12 cellular contexts compared by ENCODE assay signal in the genomic region with DNA sequence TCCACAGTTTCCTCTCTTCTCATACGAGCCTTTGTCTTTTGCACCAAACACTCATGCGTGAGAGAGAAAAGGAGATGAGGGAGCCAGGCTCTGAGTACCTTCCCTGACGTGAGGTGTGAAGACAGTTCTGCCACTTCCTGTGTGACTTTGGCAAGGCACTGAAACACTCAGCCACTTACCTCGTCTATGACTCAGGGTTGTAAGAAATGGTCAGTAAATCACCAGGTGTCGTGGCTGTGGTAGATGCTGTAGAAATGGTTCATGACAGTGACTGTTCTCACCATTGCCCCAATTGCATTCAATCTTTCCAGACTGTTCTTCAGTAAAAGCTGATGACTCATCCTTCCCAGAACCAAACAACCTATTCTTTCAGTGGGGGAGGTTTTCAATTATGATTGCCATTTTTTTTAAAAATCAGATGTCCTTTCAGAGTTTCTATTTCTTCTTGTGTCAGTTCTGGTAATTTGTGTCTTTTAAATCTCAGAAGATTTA. TPM values are rescaled to one million over a fixed set of nuclear protein-coding genes. Genes with fewer than 3 reads are reported as not detected.
A peak's percentile ranks its signal among the peaks of the same experiment; 100 is the strongest.
DNase-seq lines count a peak whose midpoint lies in the region; ATAC-seq and TF ChIP-seq lines count a peak whose summit lies in the region.
"Had no signal": no experiment of that assay in that cellular context is flagged by ENCODE, and none has a peak within 500 bp of the region (broad histone marks: within the 10 kb centered on the region; RNA-seq: fewer than 3 reads in every experiment).

No MANE protein-coding gene starts in this region.

- peak; percentile 83 for ATAC-seq in CD8-positive, alpha-beta T cell
- peak; percentile 52 for ATAC-seq in HG02973 (IDR thresholded peaks at IDR 0.05; ENCODE audit: unreplicated experiment)
- ATAC-seq in WTC11: no peak
- no peak for ATAC-seq in foreskin keratinocyte
- ATAC-seq in GM21786 (IDR thresholded peaks at IDR 0.05; ENCODE audit: unreplicated experiment): no peak

- no peak overlapping the region for H3K4me3 ChIP-seq in CD8-positive, alpha-beta T cell (ENCODE audit: low read depth, low read length)
- H3K4me3 ChIP-seq: transverse colon had no signal

- no peak for TF ChIP-seq CTCF in CD8-positive, alpha-beta T cell (IDR thresholded peaks at IDR 0.05)
- TF ChIP-seq CTCF in WTC11 (IDR thresholded peaks at IDR 0.05) (no peak), foreskin keratinocyte (conservative IDR thresholded peaks at IDR 0.05) (no peak)

- POLR2A ChIA-PET in CD8-positive, alpha-beta T cell (lab: Charles Lee): no interaction called here
- POLR2A ChIA-PET in WTC11 (lab: Charles Lee): no interaction called here

- H3K9me3 Mint-ChIP-seq in CD8-positive, alpha-beta T cell: peaks cover 14% of the 10 kb centered on the region
- peaks cover 13% of the 10 kb centered on the region for H3K9me3 Mint-ChIP-seq in WTC11

- no peaks in the 10 kb centered on the region for H3K36me3 ChIP-seq in CD8-positive, alpha-beta T cell (ENCODE audit: insufficient read depth, low read length)
- H3K36me3 ChIP-seq: brain microvascular endothelial cell, transverse colon had no signal

- no peaks in the 10 kb centered on the region for H3K27me3 Mint-ChIP-seq in CD8-positive, alpha-beta T cell (ENCODE audit: low read depth)
- H3K27me3 Mint-ChIP-seq in WTC11 (ENCODE audit: low read depth): no peaks in the 10 kb centered on the region

- H3K4me1 ChIP-seq in CD8-positive, alpha-beta T cell (ENCODE audit: insufficient read depth, low read length): no peaks in the 10 kb centered on the region
- H3K4me1 ChIP-seq in foreskin keratinocyte: no peaks in the 10 kb centered on the region
- H3K4me1 ChIP-seq: transverse colon had no signal

- intact Hi-C loops in CD8-positive, alpha-beta T cell (cut with DNase I, micrococcal nuclease): no loop called here

- peaks cover 11% of the 10 kb centered on the region for H3K4me1 Mint-ChIP-seq in CD8-positive, alpha-beta T cell (ENCODE audit: low read depth)
- no peaks in the 10 kb centered on the region for H3K4me1 Mint-ChIP-seq in WTC11

- no peak overlapping the region for H3K4me3 Mint-ChIP-seq in CD8-positive, alpha-beta T cell
- H3K4me3 Mint-ChIP-seq in WTC11: no peak overlapping the region

- H3K27ac ChIP-seq in CD8-positive, alpha-beta T cell (ENCODE audit: low read depth, low read length): no peak overlapping the region
- no peak overlapping the region for H3K27ac ChIP-seq in foreskin keratinocyte
- H3K27ac ChIP-seq: brain microvascular endothelial cell, KMS-11, transverse colon had no signal

- no peaks in the 10 kb centered on the region for H3K27me3 ChIP-seq in CD8-positive, alpha-beta T cell (ENCODE audit: insufficient read depth, low read length)
- H3K27me3 ChIP-seq in foreskin keratinocyte: peaks cover 5% of the 10 kb centered on the region
- H3K27me3 ChIP-seq: brain microvascular endothelial cell had no signal

- peak in 5 of 7 experiments; percentile 11 to 60 (median 22) for DNase-seq in CD8-positive, alpha-beta T cell
- DNase-seq in WTC11 (ENCODE audit: low spot score): peak; percentile 5
- DNase-seq in foreskin keratinocyte: peak; percentile 19 to 30
- no peak for DNase-seq in NCI-H446 (lab: John Stamatoyannopoulos, UW)
- no peak for DNase-seq in pons (ENCODE audit: low spot score)
- DNase-seq in germinal center (ENCODE audit: low spot score): no peak
- DNase-seq: brain microvascular endothelial cell, mesendoderm, transverse colon had no signal

- CTCF ChIA-PET in CD8-positive, alpha-beta T cell (lab: Charles Lee): no interaction called here
- CTCF ChIA-PET in WTC11 (lab: Charles Lee): no interaction called here

- peak overlapping the region; percentile 35 for H3K27ac Mint-ChIP-seq in CD8-positive, alpha-beta T cell
- H3K27ac Mint-ChIP-seq in WTC11: no peak overlapping the region

- H3K36me3 Mint-ChIP-seq in CD8-positive, alpha-beta T cell: peaks cover 2% of the 10 kb centered on the region
- no peaks in the 10 kb centered on the region for H3K36me3 Mint-ChIP-seq in WTC11

- no peaks in the 10 kb centered on the region for H3K9me3 ChIP-seq in CD8-positive, alpha-beta T cell (ENCODE audit: low read length)

TF ChIP-seq in WTC11, 78 proteins besides CTCF, POLR2A, EP300 and RAD21:
- TF ChIP-seq, protein P1, sequence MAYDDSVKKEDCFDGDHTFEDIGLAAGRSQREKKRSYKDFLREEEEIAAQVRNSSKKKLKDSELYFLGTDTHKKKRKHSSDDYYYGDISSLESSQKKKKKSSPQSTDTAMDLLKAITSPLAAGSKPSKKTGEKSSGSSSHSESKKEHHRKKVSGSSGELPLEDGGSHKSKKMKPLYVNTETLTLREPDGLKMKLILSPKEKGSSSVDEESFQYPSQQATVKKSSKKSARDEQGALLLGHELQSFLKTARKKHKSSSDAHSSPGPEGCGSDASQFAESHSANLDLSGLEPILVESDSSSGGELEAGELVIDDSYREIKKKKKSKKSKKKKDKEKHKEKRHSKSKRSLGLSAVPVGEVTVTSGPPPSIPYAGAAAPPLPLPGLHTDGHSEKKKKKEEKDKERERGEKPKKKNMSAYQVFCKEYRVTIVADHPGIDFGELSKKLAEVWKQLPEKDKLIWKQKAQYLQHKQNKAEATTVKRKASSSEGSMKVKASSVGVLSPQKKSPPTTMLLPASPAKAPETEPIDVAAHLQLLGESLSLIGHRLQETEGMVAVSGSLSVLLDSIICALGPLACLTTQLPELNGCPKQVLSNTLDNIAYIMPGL (CRISPR knock-in tag; IDR thresholded peaks at IDR 0.05): no peak
- TF ChIP-seq, protein P2, sequence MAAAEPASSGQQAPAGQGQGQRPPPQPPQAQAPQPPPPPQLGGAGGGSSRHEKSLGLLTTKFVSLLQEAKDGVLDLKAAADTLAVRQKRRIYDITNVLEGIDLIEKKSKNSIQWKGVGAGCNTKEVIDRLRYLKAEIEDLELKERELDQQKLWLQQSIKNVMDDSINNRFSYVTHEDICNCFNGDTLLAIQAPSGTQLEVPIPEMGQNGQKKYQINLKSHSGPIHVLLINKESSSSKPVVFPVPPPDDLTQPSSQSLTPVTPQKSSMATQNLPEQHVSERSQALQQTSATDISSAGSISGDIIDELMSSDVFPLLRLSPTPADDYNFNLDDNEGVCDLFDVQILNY (CRISPR knock-in tag; IDR thresholded peaks at IDR 0.05): no peak
- TF ChIP-seq, protein P3, sequence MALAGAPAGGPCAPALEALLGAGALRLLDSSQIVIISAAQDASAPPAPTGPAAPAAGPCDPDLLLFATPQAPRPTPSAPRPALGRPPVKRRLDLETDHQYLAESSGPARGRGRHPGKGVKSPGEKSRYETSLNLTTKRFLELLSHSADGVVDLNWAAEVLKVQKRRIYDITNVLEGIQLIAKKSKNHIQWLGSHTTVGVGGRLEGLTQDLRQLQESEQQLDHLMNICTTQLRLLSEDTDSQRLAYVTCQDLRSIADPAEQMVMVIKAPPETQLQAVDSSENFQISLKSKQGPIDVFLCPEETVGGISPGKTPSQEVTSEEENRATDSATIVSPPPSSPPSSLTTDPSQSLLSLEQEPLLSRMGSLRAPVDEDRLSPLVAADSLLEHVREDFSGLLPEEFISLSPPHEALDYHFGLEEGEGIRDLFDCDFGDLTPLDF (CRISPR knock-in tag; IDR thresholded peaks at IDR 0.05): no peak
- no peak for TF ChIP-seq ZNF232 (CRISPR knock-in tag; IDR thresholded peaks at IDR 0.05)
- no peak for TF ChIP-seq CBFB (CRISPR knock-in tag; IDR thresholded peaks at IDR 0.05; ENCODE audit: low read depth)
- TF ChIP-seq NR3C1 (CRISPR knock-in tag; conservative IDR thresholded peaks at IDR 0.05; ENCODE audit: low read depth): no peak
- TF ChIP-seq JUN (CRISPR knock-in tag; IDR thresholded peaks at IDR 0.05): no peak

RNA-seq across cellular contexts. Expression of a gene that starts 49.2 kb away (rescaled TPM):
- total RNA-seq in CD8-positive, alpha-beta T cell: under 1 TPM; 0.11 to 0.31 TPM
- 1.9 to 2.8 TPM (median 2.6 TPM) in 3 replicates for total RNA-seq in WTC11 (2021)
- total RNA-seq in foreskin keratinocyte: 0.18 and 0.20 TPM in 2 replicates
- polyA plus RNA-seq in foreskin keratinocyte: 0.09 and 0.18 TPM in 2 replicates

Comparison
In these comparisons a context has a peak if more than half of its experiments do, and no peak if none do; other contexts are left out.
1. ATAC-seq: peak in CD8-positive, alpha-beta T cell (single experiment) and HG02973 (single experiment); none in WTC11 (single experiment), foreskin keratinocyte (single experiment) and GM21786 (single experiment).
2. DNase-seq: peak in CD8-positive, alpha-beta T cell (5 of 7), WTC11 (single experiment) and foreskin keratinocyte (2 of 2); none in NCI-H446 (0 of 2), pons (single experiment) and germinal center (single experiment).